ENCODE assay signal across 9 cellular contexts in genomic region chr5:55220433-55221185, GRCh38. TPM values are rescaled to one million over a fixed set of nuclear protein-coding genes. Genes with fewer than 3 reads are reported as not detected.
DNase-seq lines count a peak whose midpoint lies in the region; ATAC-seq and TF ChIP-seq lines count a peak whose summit lies in the region.
"Had no signal": no experiment of that assay in that cellular context is flagged by ENCODE, and none has a peak within 500 bp of the region (broad histone marks: within the 10 kb centered on the region; RNA-seq: fewer than 3 reads in every experiment).

No MANE protein-coding gene starts in this region.

- H3K4me3 Mint-ChIP-seq in MCF 10A (ENCODE audit: unreplicated experiment) = no peak overlapping the region

- no peak overlapping the region for H2BK5ac ChIP-seq in mesendoderm (ENCODE audit: low read length)

- no peak overlapping the region for H2AK5ac ChIP-seq in mesendoderm (ENCODE audit: low read length)

- H4K5ac ChIP-seq in mesendoderm (ENCODE audit: low read length) = no peak overlapping the region

- TF ChIP-seq POLR2A in breast epithelium (IDR thresholded peaks at IDR 0.05) = no peak

- H3K9me3 Mint-ChIP-seq in MCF 10A (ENCODE audit: unreplicated experiment) = no peaks in the 10 kb centered on the region

- H3K36me3 Mint-ChIP-seq in MCF 10A (ENCODE audit: insufficient read depth, unreplicated experiment) = no peaks in the 10 kb centered on the region

- DNase-seq in breast epithelium (ENCODE audit: low spot score in 2 of 2) (no peak), MCF 10A (ENCODE audit: unreplicated experiment) (no peak), caudate nucleus (lab: John Stamatoyannopoulos, UW) (peak in 8 of 61 donors; percentile 9 to 39 (median 28)), mesendoderm (peak; percentile 85), tibial artery (no peak), KG1 (lab: John Stamatoyannopoulos, UW) (no peak)
- no peak for DNase-seq in central memory CD4-positive, alpha-beta T cell
- DNase-seq: Calu3 had no signal

- no CpG with 5 or more reads among the region's 62 CpGs for WGBS in mesendoderm (ENCODE audit: extremely low coverage, insufficient coverage, low lambda C conversion rate)

- no TSS peak for BruUV-seq in MCF 10A (replicated peaks; lab: Mats Ljungman, UMichigan)

- H3K4me1 ChIP-seq in breast epithelium (peaks cover 0 to 7% of the 10 kb centered on the region in 2 donors), mesendoderm (ENCODE audit: control insufficient read depth, low read depth, low read length) (no peaks in the 10 kb centered on the region), tibial artery (peaks cover 0 to 12% (median 11%) of the 10 kb centered on the region in 4 donors)

- H3K27me3 ChIP-seq in breast epithelium (peaks cover 2 to 55% of the 10 kb centered on the region in 2 donors), mesendoderm (ENCODE audit: insufficient read depth, low read length, poor library complexity) (peaks cover 44% of the 10 kb centered on the region), tibial artery (peaks cover 3 to 68% of the 10 kb centered on the region in 2 donors)

- H2BK120ac ChIP-seq in mesendoderm (ENCODE audit: low read depth, low read length) = no peak overlapping the region

- H3K27me3 Mint-ChIP-seq in MCF 10A (ENCODE audit: insufficient read depth, unreplicated experiment) = no peaks in the 10 kb centered on the region

- H3K23ac ChIP-seq in mesendoderm (ENCODE audit: low read length) = no peak overlapping the region

- ATAC-seq in GM19452 (IDR thresholded peaks at IDR 0.05; ENCODE audit: unreplicated experiment) = no peak

- no peak overlapping the region for H3K27ac ChIP-seq in breast epithelium
- peak overlapping the region; percentile 11 for H3K27ac ChIP-seq in caudate nucleus (ENCODE audit: low read depth, low read length)
- no peak overlapping the region for H3K27ac ChIP-seq in mesendoderm (ENCODE audit: low read depth, low read length)
- H3K27ac ChIP-seq in tibial artery = no peak overlapping the region

- no peaks in the 10 kb centered on the region for H3K4me1 Mint-ChIP-seq in MCF 10A (ENCODE audit: insufficient read depth, unreplicated experiment)

- H3K18ac ChIP-seq in mesendoderm (ENCODE audit: low read length) = no peak overlapping the region

- peak overlapping the region; percentile 55 for H3K9ac ChIP-seq in mesendoderm (ENCODE audit: low read length)

- no peak overlapping the region for H3K4ac ChIP-seq in mesendoderm (ENCODE audit: low read depth, low read length)

- intact Hi-C loops in breast epithelium (cut with DNase I; ENCODE audit: low total_unique reads) (no loop called here), MCF 10A (cut with micrococcal nuclease) (no loop called here), tibial artery (cut with DNase I; ENCODE audit: low total_unique reads) (no loop called here)

- no peaks in the 10 kb centered on the region for H3K9me3 ChIP-seq in breast epithelium
- H3K9me3 ChIP-seq in tibial artery = no peaks in the 10 kb centered on the region

- TF ChIP-seq CTCF in breast epithelium (IDR thresholded peaks at IDR 0.05) = no peak
- no peak for TF ChIP-seq CTCF in MCF 10A (IDR thresholded peaks at IDR 0.05; ENCODE audit: unreplicated experiment)
- no peak for TF ChIP-seq CTCF in tibial artery (IDR thresholded peaks at IDR 0.05)

- no peak overlapping the region for H3K27ac Mint-ChIP-seq in MCF 10A (ENCODE audit: low read depth, unreplicated experiment)

- no peaks in the 10 kb centered on the region for H3K79me2 ChIP-seq in mesendoderm (ENCODE audit: control insufficient read depth, insufficient read depth, low read length)

- H3K36me3 ChIP-seq in breast epithelium (no peaks in the 10 kb centered on the region), mesendoderm (ENCODE audit: control insufficient read depth, insufficient read depth, low read length) (no peaks in the 10 kb centered on the region), tibial artery (no peaks in the 10 kb centered on the region)

- no peaks in the 10 kb centered on the region for H3K79me1 ChIP-seq in mesendoderm (ENCODE audit: low read length)

- peak overlapping the region; percentile 75 for H3K56ac ChIP-seq in mesendoderm (ENCODE audit: low read length)

- POLR2A ChIA-PET in MCF 10A (lab: Yijun Ruan, JAX) = interaction anchor here (1.2 kb wide), 1 partner anchor 12 kb away, joined by 5 read pairs; the partner anchor contains the start of gene CCNO

- H4K8ac ChIP-seq in mesendoderm (ENCODE audit: low read depth, low read length) = no peak overlapping the region

- CTCF ChIA-PET in MCF 10A (lab: Yijun Ruan, JAX) = no interaction called here

- H3K4me2 ChIP-seq in mesendoderm (ENCODE audit: low read length) = peak overlapping the region; percentile 26

- peak overlapping the region; percentile 0 to 64 (median 47) for H3K4me3 ChIP-seq in breast epithelium
- peak overlapping the region; percentile 6 for H3K4me3 ChIP-seq in mesendoderm (ENCODE audit: low read length)
- peak overlapping the region; percentile 23 to 43 for H3K4me3 ChIP-seq in tibial artery

- H2BK15ac ChIP-seq in mesendoderm (replicated peaks; ENCODE audit: low read depth) = no peak overlapping the region

RNA-seq across cellular contexts. Expression of gene MCIDAS, which starts 6.5 kb away (rescaled TPM):
- under 1 TPM in 2 of 3 donors, not detected in 1; 0.73 to 0.98 TPM for total RNA-seq in breast epithelium
- total RNA-seq in MCF 10A (2022) = 1.8 TPM in 2 replicates
- polyA plus RNA-seq in mesendoderm (2013, experiment 1 of 2) = 0.07 TPM
- polyA plus RNA-seq in mesendoderm (2013, experiment 2 of 2) = 0.03 TPM

RNA-seq across cellular contexts. Expression of gene CCNO, which starts 12.8 kb away (rescaled TPM):
- total RNA-seq in breast epithelium (1 to 10 TPM in 2 of 3 donors, under 1 TPM in 1; 0.32 to 4.3 (median 3.2) TPM), MCF 10A (2022) (10.6 and 11.7 TPM in 2 replicates)
- 0.21 TPM for polyA plus RNA-seq in mesendoderm (2013, experiment 1 of 2)
- 0.14 TPM for polyA plus RNA-seq in mesendoderm (2013, experiment 2 of 2)

RNA-seq across cellular contexts. Expression of gene CDC20B, which starts 47.6 kb away (rescaled TPM):
- total RNA-seq in breast epithelium (not detected), MCF 10A (2022) (not detected in 2 replicates)
- 0.08 TPM for polyA plus RNA-seq in mesendoderm (2013, experiment 1 of 2)
- 0.07 TPM for polyA plus RNA-seq in mesendoderm (2013, experiment 2 of 2)
- total RNA-seq: Calu3 had no signal
